Comparison of ENCODE assay signal across 2 cellular contexts in the genomic region with DNA sequence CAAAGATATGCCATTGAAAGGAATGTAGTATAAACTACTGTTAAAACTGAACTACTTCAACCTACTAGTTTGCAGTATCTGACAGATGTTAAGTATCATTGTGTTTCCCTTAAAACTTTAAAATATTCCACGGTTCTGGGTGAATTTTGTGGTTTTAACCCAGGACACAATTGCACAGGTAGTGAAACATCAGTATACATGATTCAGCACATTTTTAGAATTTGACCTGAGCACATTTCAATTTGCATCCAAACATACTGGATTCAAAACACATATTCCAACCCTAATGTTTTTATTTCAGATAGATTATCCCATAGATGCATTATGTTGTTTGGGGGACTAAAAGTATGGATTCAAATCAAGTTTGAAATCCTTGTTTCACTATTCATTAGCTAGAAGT.
TF ChIP-seq lines count a peak whose summit lies in the region.

No MANE protein-coding gene starts in this region.

TF ChIP-seq in HepG2, 621 proteins besides CTCF, POLR2A, EP300 and RAD21 (continued from another document):
- TF ChIP-seq, protein P1, sequence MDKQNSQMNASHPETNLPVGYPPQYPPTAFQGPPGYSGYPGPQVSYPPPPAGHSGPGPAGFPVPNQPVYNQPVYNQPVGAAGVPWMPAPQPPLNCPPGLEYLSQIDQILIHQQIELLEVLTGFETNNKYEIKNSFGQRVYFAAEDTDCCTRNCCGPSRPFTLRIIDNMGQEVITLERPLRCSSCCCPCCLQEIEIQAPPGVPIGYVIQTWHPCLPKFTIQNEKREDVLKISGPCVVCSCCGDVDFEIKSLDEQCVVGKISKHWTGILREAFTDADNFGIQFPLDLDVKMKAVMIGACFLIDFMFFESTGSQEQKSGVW (CRISPR knock-in tag; IDR thresholded peaks at IDR 0.05; ENCODE audit: borderline replicate concordance) = no peak
- TF ChIP-seq RBAK (CRISPR knock-in tag; IDR thresholded peaks at IDR 0.05) = no peak
- peak; percentile 58 to 66; a peak in 3 of 4 replicates for TF ChIP-seq MAFK (conservative IDR thresholded peaks at IDR 0.05 in 1 of 2, IDR thresholded peaks at IDR 0.05 in 1 of 2; ENCODE audit: low read length in 2 of 2)
- TF ChIP-seq NFE2L2 (IDR thresholded peaks at IDR 0.05; ENCODE audit: low read length) = peak; percentile 41
- TF ChIP-seq BRCA1 (CRISPR knock-in tag; IDR thresholded peaks at IDR 0.05) = no peak
- no peak for TF ChIP-seq EED (CRISPR knock-in tag; IDR thresholded peaks at IDR 0.05)
- TF ChIP-seq, protein P2, sequence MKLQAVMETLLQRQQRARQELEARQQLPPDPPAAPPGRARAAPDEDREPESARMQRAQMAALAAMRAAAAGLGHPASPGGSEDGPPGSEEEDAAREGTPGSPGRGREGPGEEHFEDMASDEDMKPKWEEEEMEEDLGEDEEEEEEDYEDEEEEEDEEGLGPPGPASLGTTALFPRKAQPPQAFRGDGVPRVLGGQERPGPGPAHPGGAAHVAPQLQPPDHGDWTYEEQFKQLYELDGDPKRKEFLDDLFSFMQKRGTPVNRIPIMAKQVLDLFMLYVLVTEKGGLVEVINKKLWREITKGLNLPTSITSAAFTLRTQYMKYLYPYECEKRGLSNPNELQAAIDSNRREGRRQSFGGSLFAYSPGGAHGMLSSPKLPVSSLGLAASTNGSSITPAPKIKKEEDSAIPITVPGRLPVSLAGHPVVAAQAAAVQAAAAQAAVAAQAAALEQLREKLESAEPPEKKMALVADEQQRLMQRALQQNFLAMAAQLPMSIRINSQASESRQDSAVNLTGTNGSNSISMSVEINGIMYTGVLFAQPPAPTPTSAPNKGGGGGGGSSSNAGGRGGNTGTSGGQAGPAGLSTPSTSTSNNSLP (IDR thresholded peaks at IDR 0.05; ENCODE audit: low read depth, low read length) = no peak
- TF ChIP-seq ZNF12 (CRISPR knock-in tag; IDR thresholded peaks at IDR 0.05) = no peak
- TF ChIP-seq ZNF713 (CRISPR knock-in tag; IDR thresholded peaks at IDR 0.05) = no peak
- no peak for TF ChIP-seq ZNF350 (CRISPR knock-in tag; IDR thresholded peaks at IDR 0.05; ENCODE audit: borderline replicate concordance, low read depth)
- TF ChIP-seq ZNF720 (CRISPR knock-in tag; IDR thresholded peaks at IDR 0.05) = no peak

TF ChIP-seq in K562, 482 proteins besides CTCF, POLR2A, EP300 and RAD21 (continued from another document):
- TF ChIP-seq CEBPZ (IDR thresholded peaks at IDR 0.05; ENCODE audit: borderline replicate concordance, low read depth, low read length) = no peak
- TF ChIP-seq MAFF (IDR thresholded peaks at IDR 0.05; ENCODE audit: low read length) = peak; percentile 49; the same call in 1 of the 2 replicates
- no peak for TF ChIP-seq MCM7 (IDR thresholded peaks at IDR 0.05)
- no peak for TF ChIP-seq ATF2 (CRISPR knock-in tag; IDR thresholded peaks at IDR 0.05)
- TF ChIP-seq TSC22D4 (tag; IDR thresholded peaks at IDR 0.05) = no peak
- peak; percentile 30; the same call in 1 of the 2 replicates for TF ChIP-seq MAFK (IDR thresholded peaks at IDR 0.05; ENCODE audit: low read length)
- no peak for TF ChIP-seq CBX1 (IDR thresholded peaks at IDR 0.05; ENCODE audit: low read depth)
- peak; percentile 84 for TF ChIP-seq ZNF316 (IDR thresholded peaks at IDR 0.05)
- no peak for TF ChIP-seq E2F1 (CRISPR knock-in tag; IDR thresholded peaks at IDR 0.05)
- no peak for TF ChIP-seq ELF2 (CRISPR knock-in tag; IDR thresholded peaks at IDR 0.05)
- TF ChIP-seq ARID2 (IDR thresholded peaks at IDR 0.05) = no peak
- TF ChIP-seq ZNF41 (CRISPR knock-in tag; conservative IDR thresholded peaks at IDR 0.05) = no peak
- no peak for TF ChIP-seq ZNF197 (CRISPR knock-in tag; IDR thresholded peaks at IDR 0.05; ENCODE audit: low read depth)
- no peak for TF ChIP-seq CHCHD3 (CRISPR knock-in tag; IDR thresholded peaks at IDR 0.05)
- no peak for TF ChIP-seq ZNF354B (CRISPR knock-in tag; IDR thresholded peaks at IDR 0.05)
- no peak for TF ChIP-seq POLR3A (IDR thresholded peaks at IDR 0.05; ENCODE audit: borderline replicate concordance, extremely low read depth, insufficient read depth, insufficient read length)
- peak; percentile 71; the same call in 1 of the 2 replicates for TF ChIP-seq C11orf30 (IDR thresholded peaks at IDR 0.05; ENCODE audit: low read depth)
- TF ChIP-seq ATF1 (CRISPR knock-in tag; IDR thresholded peaks at IDR 0.05) = no peak
- no peak for TF ChIP-seq ATF1 (tag; IDR thresholded peaks at IDR 0.05)
